26 cellular contexts compared by ENCODE assay signal in the genomic region with DNA sequence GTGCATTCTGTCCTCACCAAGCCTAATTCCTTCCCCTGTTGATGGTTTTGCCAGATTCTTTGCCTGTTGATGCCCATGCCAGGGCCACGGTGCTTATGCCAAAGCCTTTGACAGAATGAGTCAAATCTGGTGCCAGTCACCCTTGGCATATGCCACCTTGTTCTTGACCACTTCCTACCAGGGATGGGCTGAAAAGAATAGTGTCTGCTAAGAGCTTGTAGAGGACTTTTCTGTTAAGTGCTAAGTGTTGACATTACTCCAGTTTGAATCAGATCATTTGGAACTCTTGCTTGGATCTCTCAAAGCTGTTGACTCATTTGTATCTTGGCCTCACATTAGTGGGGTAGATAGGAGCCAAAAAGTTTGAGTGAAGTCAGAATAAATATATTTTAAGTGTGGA.
A peak's percentile ranks its signal among the peaks of the same experiment; 100 is the strongest.
DNase-seq lines count a peak whose midpoint lies in the region; ATAC-seq and TF ChIP-seq lines count a peak whose summit lies in the region.
"Had no signal": no experiment of that assay in that cellular context is flagged by ENCODE, and none has a peak within 500 bp of the region (broad histone marks: within the 10 kb centered on the region; RNA-seq: fewer than 3 reads in every experiment).

No MANE protein-coding gene starts in this region.

- H3K27me3 ChIP-seq in aorta (ENCODE audit: control insufficient read depth in 1 of 2, insufficient read depth in 2 of 2, low read length in 1 of 2), result no peaks in the 10 kb centered on the region
- H3K27me3 ChIP-seq in CD8-positive, alpha-beta T cell (ENCODE audit: insufficient read depth, low read length), result no peaks in the 10 kb centered on the region
- H3K27me3 ChIP-seq: adrenal gland, cardiac muscle cell, foreskin keratinocyte had no signal

- peaks cover 2 to 5% of the 10 kb centered on the region in 2 donors for H3K4me1 ChIP-seq in aorta (ENCODE audit: control insufficient read depth in 1 of 2, insufficient read depth in 2 of 2, low read length in 2 of 2)
- H3K4me1 ChIP-seq in CD8-positive, alpha-beta T cell (ENCODE audit: insufficient read depth, low read length), result no peaks in the 10 kb centered on the region
- H3K4me1 ChIP-seq: adrenal gland, foreskin keratinocyte, psoas muscle had no signal

- H3K27ac ChIP-seq in aorta (ENCODE audit: low read depth in 1 of 2, low read length in 2 of 2), result peak overlapping the region in 1 of 2 donors; percentile 40
- H3K27ac ChIP-seq in CD8-positive, alpha-beta T cell (ENCODE audit: low read depth, low read length), result no peak overlapping the region
- H3K27ac ChIP-seq: adrenal gland, cardiac muscle cell, foreskin keratinocyte, HL-60, psoas muscle had no signal

- no peak overlapping the region for H3K4me3 ChIP-seq in aorta (ENCODE audit: low read length in 2 of 2)
- H3K4me3 ChIP-seq in CD8-positive, alpha-beta T cell (ENCODE audit: low read depth, low read length), result no peak overlapping the region
- H3K4me3 ChIP-seq: adrenal gland, cardiac muscle cell, psoas muscle, smooth muscle cell had no signal

- H3K27me3 Mint-ChIP-seq in activated T-cell treated with anti-CD3 and anti-CD28 coated beads, Interleukin-2, amount 50 U/mL, for 4 hours (ENCODE audit: low read depth), result no peaks in the 10 kb centered on the region
- H3K27me3 Mint-ChIP-seq in CD8-positive, alpha-beta T cell (ENCODE audit: low read depth), result peaks cover 4% of the 10 kb centered on the region
- H3K27me3 Mint-ChIP-seq: stimulated activated naive CD8-positive, alpha-beta T cell treated with anti-CD3 and anti-CD28 coated beads, Interleukin-15, Interleukin-2, amounts not matched to agents 100 ng/mL and 50 ng/mL, for 24 hours had no signal

- peaks cover 5% of the 10 kb centered on the region for H3K9me3 Mint-ChIP-seq in activated T-cell treated with anti-CD3 and anti-CD28 coated beads, Interleukin-2, amount 50 U/mL, for 4 hours
- H3K9me3 Mint-ChIP-seq in CD8-positive, alpha-beta T cell, result no peaks in the 10 kb centered on the region
- H3K9me3 Mint-ChIP-seq: WTC11 had no signal

- ATAC-seq in Right ventricle myocardium inferior, result peak; percentile 71
- peak; percentile 82 for ATAC-seq in left ventricle myocardium superior
- ATAC-seq in aorta (ENCODE audit: low FRiP score), result peak; percentile 76
- no peak for ATAC-seq in activated T-cell treated with anti-CD3 and anti-CD28 coated beads, Interleukin-2, amount 50 U/mL, for 4 hours
- no peak for ATAC-seq in CD8-positive, alpha-beta T cell
- no peak for ATAC-seq in HG02571 (IDR thresholded peaks at IDR 0.05; ENCODE audit: unreplicated experiment)
- ATAC-seq: foreskin keratinocyte, WTC11 had no signal

- no peaks in the 10 kb centered on the region for H3K36me3 ChIP-seq in aorta (ENCODE audit: control insufficient read depth in 1 of 2, insufficient read depth in 2 of 2, low read length in 1 of 2)
- H3K36me3 ChIP-seq in CD8-positive, alpha-beta T cell (ENCODE audit: insufficient read depth, low read length), result no peaks in the 10 kb centered on the region
- H3K36me3 ChIP-seq: adrenal gland, cardiac muscle cell had no signal

- POLR2A ChIA-PET in CD8-positive, alpha-beta T cell (lab: Charles Lee), result no interaction called here

- CTCF ChIA-PET in CD8-positive, alpha-beta T cell (lab: Charles Lee), result no interaction called here

- H3K27ac Mint-ChIP-seq in CD8-positive, alpha-beta T cell, result no peak overlapping the region
- H3K27ac Mint-ChIP-seq: stimulated activated naive CD8-positive, alpha-beta T cell treated with anti-CD3 and anti-CD28 coated beads, Interleukin-15, Interleukin-2, amounts not matched to agents 100 ng/mL and 50 ng/mL, for 24 hours; WTC11 had no signal

- no peak overlapping the region for H3K4me3 Mint-ChIP-seq in activated T-cell treated with anti-CD3 and anti-CD28 coated beads, Interleukin-2, amount 50 U/mL, for 4 hours
- no peak overlapping the region for H3K4me3 Mint-ChIP-seq in CD8-positive, alpha-beta T cell
- H3K4me3 Mint-ChIP-seq: stimulated activated naive CD8-positive, alpha-beta T cell treated with anti-CD3 and anti-CD28 coated beads, Interleukin-15, Interleukin-2, amounts not matched to agents 100 ng/mL and 50 ng/mL, for 24 hours; WTC11 had no signal

- H3K4me1 Mint-ChIP-seq in activated T-cell treated with anti-CD3 and anti-CD28 coated beads, Interleukin-2, amount 50 U/mL, for 4 hours (ENCODE audit: low read depth), result no peaks in the 10 kb centered on the region
- no peaks in the 10 kb centered on the region for H3K4me1 Mint-ChIP-seq in CD8-positive, alpha-beta T cell (ENCODE audit: low read depth)
- H3K4me1 Mint-ChIP-seq: WTC11 had no signal

- no peak for TF ChIP-seq CTCF in CD8-positive, alpha-beta T cell (IDR thresholded peaks at IDR 0.05)

- intact Hi-C loops in Right ventricle myocardium inferior (cut with DNase I), result no loop called here
- intact Hi-C loops in cardiac septum (cut with DNase I), result no loop called here
- intact Hi-C loops in left ventricle myocardium superior (cut with micrococcal nuclease), result no loop called here
- intact Hi-C loops in aorta (cut with DNase I), result no loop called here
- intact Hi-C loops in CD8-positive, alpha-beta T cell (cut with DNase I, micrococcal nuclease), result no loop called here

- no peak for DNase-seq in Right ventricle myocardium inferior (ENCODE audit: missing footprints)
- DNase-seq in cardiac septum (ENCODE audit: low spot score), result no peak
- peak; percentile 7 for DNase-seq in cerebellar cortex (ENCODE audit: low spot score)
- peak; percentile 27 for DNase-seq in left ventricle myocardium superior
- peak; percentile 54 to 73 for DNase-seq in aorta
- no peak for DNase-seq in activated T-cell treated with anti-CD3 and anti-CD28 coated beads, Interleukin-2, amount 50 U/mL, for 4 hours
- DNase-seq in CD8-positive, alpha-beta T cell, result no peak
- DNase-seq: activated CD4-positive, alpha-beta T cell treated with anti-CD3 and anti-CD28 coated beads, Interleukin-2, amount 50 U/mL, for 48 hours; activated T-cell treated with anti-CD3 and anti-CD28 coated beads for 4 hours; adrenal gland; COR-L47; dermis blood vessel endothelial cell; foreskin keratinocyte; NCI-H1105; NCI-H2081 treated with DMSO at 0.1 percent for 48 hours; NCI-H524 treated with DMSO at 0.1 percent for 48 hours; stimulated activated CD4-positive, alpha-beta T cell treated with anti-CD3 and anti-CD28 coated beads, Interleukin-2, amount 100 ng/mL, for 48 hours; T-helper 9 cell; trophoblast cell had no signal

- H3K36me3 Mint-ChIP-seq in activated T-cell treated with anti-CD3 and anti-CD28 coated beads, Interleukin-2, amount 50 U/mL, for 4 hours (ENCODE audit: insufficient read depth), result no peaks in the 10 kb centered on the region
- H3K36me3 Mint-ChIP-seq in CD8-positive, alpha-beta T cell, result no peaks in the 10 kb centered on the region
- H3K36me3 Mint-ChIP-seq: WTC11 had no signal

- no peaks in the 10 kb centered on the region for H3K9me3 ChIP-seq in aorta (ENCODE audit: control insufficient read depth, low read length)
- no peaks in the 10 kb centered on the region for H3K9me3 ChIP-seq in CD8-positive, alpha-beta T cell (ENCODE audit: low read length)
- H3K9me3 ChIP-seq: adrenal gland, psoas muscle had no signal

- 0 to 11% methylated on average over 1 of the region's 1 CpG for whole genome bisulfite sequencing in aorta, 2 donors

Comparison
In these comparisons a context has a peak if more than half of its experiments do, and no peak if none do; other contexts are left out.
1. DNase-seq: peak in cerebellar cortex (single experiment), left ventricle myocardium superior (single experiment) and aorta (2 of 2); none in Right ventricle myocardium inferior (single experiment), cardiac septum (single experiment), activated T-cell treated with anti-CD3 and anti-CD28 coated beads, Interleukin-2, amount 50 U/mL, for 4 hours (single experiment) and CD8-positive, alpha-beta T cell (0 of 7).
2. ATAC-seq: peak in Right ventricle myocardium inferior (single experiment), left ventricle myocardium superior (single experiment) and aorta (single experiment); none in activated T-cell treated with anti-CD3 and anti-CD28 coated beads, Interleukin-2, amount 50 U/mL, for 4 hours (0 of 2), CD8-positive, alpha-beta T cell (single experiment) and HG02571 (single experiment).